Comparison of ENCODE assay signal across 17 cellular contexts in the genomic region with DNA sequence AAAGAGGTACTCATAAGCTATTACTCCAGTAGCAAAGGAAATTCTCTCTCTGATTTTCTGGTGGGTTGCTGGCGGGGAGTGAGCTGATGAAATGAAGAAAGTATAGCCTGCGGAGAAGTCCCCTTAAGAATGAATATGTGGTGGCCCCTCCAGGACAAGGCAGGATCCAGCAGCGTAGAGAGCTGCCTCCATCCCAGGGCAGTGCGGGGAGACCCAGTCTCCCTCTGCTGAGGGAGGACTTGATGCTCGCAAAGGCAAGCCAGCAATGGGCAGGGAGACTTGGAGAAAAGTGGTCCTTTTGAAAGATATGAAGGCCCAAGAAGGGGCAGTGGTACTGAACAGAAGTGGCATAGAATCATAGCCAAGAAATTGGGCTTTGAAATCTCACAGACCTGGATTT.
DNase-seq lines count a peak whose midpoint lies in the region; ATAC-seq and TF ChIP-seq lines count a peak whose summit lies in the region.
"Had no signal": no experiment of that assay in that cellular context is flagged by ENCODE, and none has a peak within 500 bp of the region (broad histone marks: within the 10 kb centered on the region; RNA-seq: fewer than 3 reads in every experiment).

No MANE protein-coding gene starts in this region.

- no peaks in the 10 kb centered on the region for H4K20me1 ChIP-seq in IMR-90 (ENCODE audit: insufficient read depth, low read length)

- H3K9me3 ChIP-seq in IMR-90 (ENCODE audit: control insufficient read depth, insufficient read depth, low read length) (no peaks in the 10 kb centered on the region), endodermal cell (ENCODE audit: control insufficient read depth, low read length) (no peaks in the 10 kb centered on the region), trophoblast cell (ENCODE audit: insufficient read depth, low read depth, low read length) (peaks cover 1% of the 10 kb centered on the region)
- H3K9me3 ChIP-seq: SJCRH30, thyroid gland had no signal

- peak overlapping the region; percentile 100 for H2BK120ac ChIP-seq in IMR-90 (ENCODE audit: low read depth, low read length)
- peak overlapping the region; percentile 81 for H2BK120ac ChIP-seq in trophoblast cell (ENCODE audit: insufficient read depth, low read length, poor library complexity)

- H3K4ac ChIP-seq in IMR-90 (ENCODE audit: low read depth, low read length) (peak overlapping the region; percentile 99), trophoblast cell (ENCODE audit: low read depth, low read length) (no peak overlapping the region)

- no peak for ATAC-seq in IMR-90 (ENCODE audit: low read depth)
- no peak for ATAC-seq in HG03571 (IDR thresholded peaks at IDR 0.05; ENCODE audit: unreplicated experiment)

- peaks cover 4% of the 10 kb centered on the region for H3K27me3 Mint-ChIP-seq in endodermal cell (ENCODE audit: insufficient read depth)

- H2AK5ac ChIP-seq in IMR-90 (ENCODE audit: low read depth, low read length) (peak overlapping the region; percentile 93), trophoblast cell (ENCODE audit: low read length) (peak overlapping the region; percentile 12)

- peak overlapping the region; percentile 77; the same call in 2 of the 3 replicates for H2BK15ac ChIP-seq in IMR-90 (ENCODE audit: low read depth, low read length)

- H3K9ac ChIP-seq in IMR-90 (ENCODE audit: low read depth, low read length), result peak overlapping the region; percentile 10; the same call in 1 of the 2 replicates
- no peak overlapping the region for H3K9ac ChIP-seq in endodermal cell (ENCODE audit: extremely low read depth, low read length, poor library complexity, severe bottlenecking)
- H3K9ac ChIP-seq in trophoblast cell (ENCODE audit: low read length), result no peak overlapping the region

- peak overlapping the region; percentile 45 for H2AK9ac ChIP-seq in IMR-90 (replicated peaks; ENCODE audit: low read depth, low read length, poor library complexity)

- no peaks in the 10 kb centered on the region for H3K36me3 Mint-ChIP-seq in endodermal cell (ENCODE audit: low read depth)
- H3K36me3 Mint-ChIP-seq: CD4-positive, alpha-beta memory T cell had no signal

- CTCF ChIA-PET in IMR-90 (lab: Yijun Ruan, JAX), result interaction anchor here (1.9 kb wide), 1 partner anchor 15 kb away, joined by 4 read pairs; no protein-coding TSS in a partner anchor

- no peak overlapping the region for H3K4me2 ChIP-seq in IMR-90 (ENCODE audit: low read depth, low read length)
- H3K4me2 ChIP-seq in trophoblast cell (ENCODE audit: low read length), result no peak overlapping the region

- intact Hi-C loops in IMR-90 (cut with micrococcal nuclease), result loop anchor here (5.0 kb wide), 1 partner anchor 67 kb away; no protein-coding TSS in a partner anchor

- WGBS in IMR-90 (ENCODE audit: extremely low coverage in 2 of 2, insufficient read length in 1 of 2), 2 experiments, result no CpG with 5 or more reads among the region's 5 CpGs
- WGBS in endodermal cell (ENCODE audit: insufficient coverage in 1 of 2, insufficient read length in 1 of 2), 2 experiments, result 93 to 100% methylated on average over 2 to 5 of the region's 5 CpGs
- no CpG with 5 or more reads among the region's 5 CpGs for WGBS in trophoblast cell (ENCODE audit: extremely low coverage, insufficient coverage, insufficient read length)

- no peak for DNase-seq in IMR-90
- no peak for DNase-seq in endodermal cell
- DNase-seq in trophoblast cell, result no peak
- no peak for DNase-seq in NK-92 treated with Interleukin-12 subunit alpha and Interleukin-12 subunit beta, amount 100 ng/mL, for 24 hours (lab: John Stamatoyannopoulos, UW)
- DNase-seq in NCI-H2171 treated with DMSO at 0.1 percent for 48 hours (lab: John Stamatoyannopoulos, UW), result no peak
- no peak for DNase-seq in activated CD4-positive, alpha-beta T cell treated with anti-CD3 and anti-CD28 coated beads for 4 hours
- DNase-seq: activated CD4-positive, alpha-beta T cell treated with anti-CD3 and anti-CD28 coated beads for 1 hour; activated gamma-delta T cell treated with Interleukin-2 at 50 U/mL for 16 hours; CD4-positive, alpha-beta memory T cell; DND-41; midbrain; T-helper 9 cell had no signal

- H3K9me1 ChIP-seq in IMR-90 (ENCODE audit: insufficient read depth, low read length), result peaks cover 31% of the 10 kb centered on the region

- dilution Hi-C loops in IMR-90 (cut with HindIII; ENCODE audit: low sequenced_read_pairs, unreplicated experiment), result no loop called here

- peak overlapping the region; percentile 78 for H2BK12ac ChIP-seq in trophoblast cell (ENCODE audit: low read length)

- H3K4me1 Mint-ChIP-seq in endodermal cell, result peaks cover 10% of the 10 kb centered on the region
- H3K4me1 Mint-ChIP-seq: CD4-positive, alpha-beta memory T cell had no signal

- H3K27me3 ChIP-seq in ACC112 (ENCODE audit: insufficient read depth, low read length) (no peaks in the 10 kb centered on the region), IMR-90 (ENCODE audit: control insufficient read depth, insufficient read depth, low read length) (no peaks in the 10 kb centered on the region), endodermal cell (ENCODE audit: control insufficient read depth, insufficient read depth, low read length, poor library complexity, severe bottlenecking) (no peaks in the 10 kb centered on the region), trophoblast cell (ENCODE audit: insufficient read depth, low read length) (no peaks in the 10 kb centered on the region)
- H3K27me3 ChIP-seq: SJCRH30, thyroid gland had no signal

- H4K12ac ChIP-seq in trophoblast cell (ENCODE audit: low read depth, low read length), result no peak overlapping the region

- H3K27ac ChIP-seq in ACC112 (ENCODE audit: low read depth, low read length) (peak overlapping the region; percentile 80), IMR-90 (ENCODE audit: insufficient read depth, low read length) (peak overlapping the region; percentile 78), endodermal cell (ENCODE audit: low read depth, low read length) (no peak overlapping the region), trophoblast cell (ENCODE audit: low read depth, low read length) (no peak overlapping the region)
- H3K27ac ChIP-seq: SJCRH30, thyroid gland had no signal

- in situ Hi-C loops in IMR-90 (cut with MboI; ENCODE audit: low sequenced_read_pairs), result no loop called here

- H3K36me3 ChIP-seq in ACC112 (ENCODE audit: insufficient read depth, low read length) (no peaks in the 10 kb centered on the region), IMR-90 (ENCODE audit: control insufficient read depth, insufficient read depth, low read length) (no peaks in the 10 kb centered on the region), endodermal cell (ENCODE audit: control insufficient read depth, insufficient read depth, low read length) (no peaks in the 10 kb centered on the region), trophoblast cell (ENCODE audit: control insufficient read depth in 1 of 2, insufficient read depth in 2 of 2, low read length in 2 of 2) (no peaks in the 10 kb centered on the region)
- H3K36me3 ChIP-seq: SJCRH30, thyroid gland had no signal

- H3K4me3 ChIP-seq in ACC112 (ENCODE audit: low read depth, low read length), result no peak overlapping the region
- no peak overlapping the region for H3K4me3 ChIP-seq in IMR-90 (ENCODE audit: insufficient read depth, low read depth, low read length)
- no peak overlapping the region for H3K4me3 ChIP-seq in endodermal cell (ENCODE audit: low read length)
- no peak overlapping the region for H3K4me3 ChIP-seq in trophoblast cell (ENCODE audit: low read depth, low read length)
- H3K4me3 ChIP-seq: coronary artery, SJCRH30, thyroid gland had no signal

- TF ChIP-seq POLR2A in IMR-90 (IDR thresholded peaks at IDR 0.05; ENCODE audit: low read depth, low read length), result no peak

- H2BK5ac ChIP-seq in IMR-90 (ENCODE audit: low read depth, low read length, poor library complexity, severe bottlenecking) (peak overlapping the region; percentile 90), trophoblast cell (ENCODE audit: low read depth, low read length, poor library complexity) (peak overlapping the region; percentile 37)

- H3K56ac ChIP-seq in IMR-90 (ENCODE audit: extremely low read depth, insufficient read depth, low read length), result peak overlapping the region; percentile 80

- BruUV-seq in IMR-90 (replicated peaks; lab: Mats Ljungman, UMichigan), result no TSS peak

- POLR2A ChIA-PET in IMR-90 (lab: Charles Lee; ENCODE audit: unreplicated experiment), result interaction anchor here (2.7 kb wide), 1 partner anchor 173 kb away, joined by 20 read pairs; the partner anchor contains the start of gene F3

- H3K14ac ChIP-seq in IMR-90 (replicated peaks; ENCODE audit: low read depth, low read length) (peak overlapping the region; percentile 93), trophoblast cell (ENCODE audit: low read length) (peak overlapping the region; percentile 77)

- peak overlapping the region; percentile 93 for H4K5ac ChIP-seq in IMR-90 (ENCODE audit: low read depth, low read length)

- H3K79me2 ChIP-seq in ACC112 (ENCODE audit: control insufficient read depth, insufficient read depth, low read length, unreplicated experiment) (no peaks in the 10 kb centered on the region), trophoblast cell (ENCODE audit: control insufficient read depth, insufficient read depth, low read length, poor library complexity) (no peaks in the 10 kb centered on the region)

- H3K23ac ChIP-seq in IMR-90 (ENCODE audit: low read depth, low read length) (peak overlapping the region; percentile 92), trophoblast cell (ENCODE audit: low read length) (no peak overlapping the region)

- H3K4me1 ChIP-seq in ACC112 (ENCODE audit: control insufficient read depth, insufficient read depth, low read length, unreplicated experiment) (peaks cover 35% of the 10 kb centered on the region), IMR-90 (ENCODE audit: control insufficient read depth, insufficient read depth, low read length) (peaks cover 21% of the 10 kb centered on the region), endodermal cell (ENCODE audit: control insufficient read depth, insufficient read depth, low read length) (peaks cover 3% of the 10 kb centered on the region), trophoblast cell (ENCODE audit: control insufficient read depth in 1 of 2, insufficient read depth in 2 of 2, low read length in 2 of 2) (peaks cover 5 to 13% of the 10 kb centered on the region in 2 experiments)
- H3K4me1 ChIP-seq: thyroid gland had no signal

- peak overlapping the region; percentile 19 for H3K27ac Mint-ChIP-seq in endodermal cell
- H3K27ac Mint-ChIP-seq: CD4-positive, alpha-beta memory T cell had no signal

- H3K9me3 Mint-ChIP-seq in endodermal cell, result no peaks in the 10 kb centered on the region
- H3K9me3 Mint-ChIP-seq: CD4-positive, alpha-beta memory T cell had no signal

- peak overlapping the region; percentile 90 for H3K18ac ChIP-seq in IMR-90 (ENCODE audit: low read depth, low read length)
- no peak overlapping the region for H3K18ac ChIP-seq in trophoblast cell (ENCODE audit: low read length)

- TF ChIP-seq CTCF in IMR-90 (conservative IDR thresholded peaks at IDR 0.05; ENCODE audit: low read depth, low read length) (no peak), endodermal cell (conservative IDR thresholded peaks at IDR 0.05) (no peak)

- H3K4me3 Mint-ChIP-seq in endodermal cell, result no peak overlapping the region
- H3K4me3 Mint-ChIP-seq: CD4-positive, alpha-beta memory T cell had no signal

- H4K91ac ChIP-seq in IMR-90 (ENCODE audit: insufficient read depth, low read depth, low read length), result peak overlapping the region; percentile 99
- peak overlapping the region; percentile 76 for H4K91ac ChIP-seq in trophoblast cell (ENCODE audit: low read depth, low read length)

- TF ChIP-seq RAD21 in IMR-90 (IDR thresholded peaks at IDR 0.05; ENCODE audit: low read length), result no peak

- H2AFZ ChIP-seq in ACC112 (ENCODE audit: low read length, unreplicated experiment), result peak overlapping the region; percentile 34
- H2AFZ ChIP-seq in IMR-90 (replicated peaks; ENCODE audit: low read length, poor library complexity), result no peak overlapping the region
- no peak overlapping the region for H2AFZ ChIP-seq in trophoblast cell (ENCODE audit: insufficient read depth, low read length, poor library complexity)

- H3K79me1 ChIP-seq in IMR-90 (ENCODE audit: low read depth in 1 of 2, low read length in 2 of 2) (0 out of 4 replicates have a peak, but pooled peaks cover 0 to 15% of the 10 kb centered on the region in 2 experiments), trophoblast cell (ENCODE audit: low read length) (peaks cover 3% of the 10 kb centered on the region)

- H4K8ac ChIP-seq in IMR-90 (ENCODE audit: low read depth in 2 of 2, low read length in 2 of 2) (peak overlapping the region; percentile 94 to 95), trophoblast cell (ENCODE audit: low read depth, low read length) (no peak overlapping the region)

- H2BK20ac ChIP-seq in IMR-90 (ENCODE audit: low read depth, low read length), result peak overlapping the region; percentile 99

Comparison
In these comparisons a context has a peak if more than half of its experiments do, and no peak if none do; other contexts are left out.
1. H3K27ac ChIP-seq: peak in ACC112 (single experiment) and IMR-90 (single experiment); none in endodermal cell (single experiment) and trophoblast cell (single experiment).